In the genomic region with DNA sequence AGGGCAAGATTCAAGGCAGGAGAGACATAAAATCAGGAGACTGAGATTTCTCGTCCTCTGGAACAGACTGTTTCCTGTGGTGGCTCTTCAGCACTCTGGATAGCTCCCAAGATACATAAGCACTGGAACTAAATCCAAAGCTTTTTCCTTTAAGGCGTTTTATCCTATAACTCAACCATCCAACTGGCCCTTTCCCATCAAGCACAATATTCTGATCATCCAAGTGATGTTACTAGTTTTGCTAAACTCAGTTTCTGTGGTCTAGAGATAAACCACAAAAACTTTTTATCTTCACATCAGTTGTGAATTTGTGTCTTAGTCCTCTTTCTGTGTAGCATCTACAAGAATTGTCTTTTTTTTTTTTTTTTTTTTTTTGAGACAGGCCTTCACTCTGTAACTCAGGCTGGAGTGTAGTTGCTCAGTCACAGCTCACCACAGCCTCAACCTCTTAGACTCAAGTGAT, we compare ENCODE assay signal across 1 cellular context.
TF ChIP-seq lines count a peak whose summit lies in the region.

No MANE protein-coding gene starts in this region.

TF ChIP-seq in WTC11, 78 proteins besides CTCF, POLR2A, EP300 and RAD21 (continued from another document):
- no peak for TF ChIP-seq RELA (CRISPR knock-in tag; IDR thresholded peaks at IDR 0.05; ENCODE audit: borderline replicate concordance)
